Comparison of ENCODE assay signal across 15 cellular contexts in the genomic region with DNA sequence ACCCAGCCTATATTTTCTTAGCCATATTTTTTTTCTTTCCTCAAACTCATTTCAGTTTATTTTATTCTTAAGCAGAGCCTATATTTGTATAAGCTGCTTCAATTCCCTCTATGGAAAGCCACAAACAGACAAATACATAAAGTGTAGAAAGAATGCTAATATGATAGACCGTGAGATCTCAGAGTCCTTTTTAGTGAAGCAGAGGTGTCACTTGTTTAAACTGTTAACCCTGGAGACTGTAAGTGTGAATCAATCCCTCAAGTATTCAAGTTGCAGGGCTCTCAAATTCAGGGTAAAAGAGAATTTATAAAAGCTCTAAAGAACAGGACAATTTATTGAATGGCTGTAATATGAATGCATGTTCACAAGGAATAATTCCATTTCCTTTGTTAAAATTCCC.
"Had no signal": no experiment of that assay in that cellular context is flagged by ENCODE, and none has a peak within 500 bp of the region (broad histone marks: within the 10 kb centered on the region; RNA-seq: fewer than 3 reads in every experiment).

No MANE protein-coding gene starts in this region.

- DNase-seq: activated CD4-positive, alpha-beta T cell treated with anti-CD3 and anti-CD28 coated beads, Interleukin-2, amount 50 U/mL, for 4 hours; activated naive CD4-positive, alpha-beta T cell treated with anti-CD3 and anti-CD28 coated beads, Interleukin-2, amount 10 ng/mL, durations not matched to agents 7 days and 5 days; cerebellar nuclear complex; heart right ventricle; lower lobe of right lung; sigmoid colon; SJCRH30; stimulated activated CD4-positive, alpha-beta T cell treated with anti-CD3 and anti-CD28 coated beads, Interleukin-12 subunit alpha, Interleukin-12 subunit beta, amount 100 ng/mL, for 4 hours; stimulated activated CD4-positive, alpha-beta T cell treated with anti-CD3 and anti-CD28 coated beads, Interleukin-2, amount 100 ng/mL, for 24 hours; T-helper 9 cell had no signal

- ATAC-seq: gastroesophageal sphincter, lower lobe of right lung had no signal

- H3K9me3 ChIP-seq: gastroesophageal sphincter, heart right ventricle, lower lobe of right lung, pancreas, sigmoid colon, SJCRH30, tibial nerve had no signal

- H3K27ac ChIP-seq: gastroesophageal sphincter, heart right ventricle, lower lobe of right lung, pancreas, SJCRH30, tibial nerve had no signal

- H3K9me3 Mint-ChIP-seq: activated naive CD4-positive, alpha-beta T cell treated with anti-CD3 and anti-CD28 coated beads, Interleukin-2, amount 10 ng/mL, durations not matched to agents 7 days and 5 days; mesothelial cell of epicardium; stimulated activated effector memory CD8-positive, alpha-beta T cell treated with anti-CD3 and anti-CD28 coated beads, Interleukin-12 subunit alpha, Interleukin-12 subunit beta, amount 100 ng/mL, for 72 hours had no signal

- H3K4me1 ChIP-seq: lower lobe of right lung, SJCRH30 had no signal

- H3K4me3 ChIP-seq: gastroesophageal sphincter, heart right ventricle, lower lobe of right lung, pancreas, sigmoid colon, SJCRH30, tibial nerve had no signal

- H3K27me3 ChIP-seq: gastroesophageal sphincter, heart right ventricle, pancreas, sigmoid colon, SJCRH30, tibial nerve had no signal

- H3K4me3 Mint-ChIP-seq: activated naive CD4-positive, alpha-beta T cell treated with anti-CD3 and anti-CD28 coated beads, Interleukin-2, amount 10 ng/mL, durations not matched to agents 7 days and 5 days; mesothelial cell of epicardium had no signal

- H3K27ac Mint-ChIP-seq: activated naive CD4-positive, alpha-beta T cell treated with anti-CD3 and anti-CD28 coated beads, Interleukin-2, amount 10 ng/mL, durations not matched to agents 7 days and 5 days; stimulated activated effector memory CD8-positive, alpha-beta T cell treated with anti-CD3 and anti-CD28 coated beads, Interleukin-12 subunit alpha, Interleukin-12 subunit beta, amount 100 ng/mL, for 72 hours had no signal

- H3K36me3 Mint-ChIP-seq: activated naive CD4-positive, alpha-beta T cell treated with anti-CD3 and anti-CD28 coated beads, Interleukin-2, amount 10 ng/mL, durations not matched to agents 7 days and 5 days; mesothelial cell of epicardium; stimulated activated effector memory CD8-positive, alpha-beta T cell treated with anti-CD3 and anti-CD28 coated beads, Interleukin-12 subunit alpha, Interleukin-12 subunit beta, amount 100 ng/mL, for 72 hours had no signal

- H3K36me3 ChIP-seq: gastroesophageal sphincter, heart right ventricle, lower lobe of right lung, pancreas, sigmoid colon, SJCRH30, tibial nerve had no signal
